In genomic region chr7:110557-111232, GRCh38 we compare ENCODE assay signal across 15 cellular contexts.
DNase-seq lines count a peak whose midpoint lies in the region; TF ChIP-seq lines count a peak whose summit lies in the region.
"Had no signal": no experiment of that assay in that cellular context is flagged by ENCODE, and none has a peak within 500 bp of the region (broad histone marks: within the 10 kb centered on the region; RNA-seq: fewer than 3 reads in every experiment).

No MANE protein-coding gene starts in this region.

- H3K36me3 Mint-ChIP-seq in dendritic cell treated with granulocyte-macrophage colony-stimulating factor and Interleukin-4, amounts not matched to agents 40 ng/mL and 50 ng/mL, for 4 days (ENCODE audit: low read depth): no peaks in the 10 kb centered on the region

- TF ChIP-seq CTCF in esophagus muscularis mucosa (IDR thresholded peaks at IDR 0.05): no peak

- no peak overlapping the region for H3K4me3 Mint-ChIP-seq in dendritic cell treated with granulocyte-macrophage colony-stimulating factor and Interleukin-4, amounts not matched to agents 40 ng/mL and 50 ng/mL, for 4 days
- H3K4me3 Mint-ChIP-seq: CD4-positive, alpha-beta memory T cell had no signal

- DNase-seq in esophagus muscularis mucosa (ENCODE audit: extremely low spot score) (peak; percentile 53), neuronal stem cell (ENCODE audit: low spot score) (no peak), NCI-H2171 treated with DMSO at 0.1 percent for 48 hours (lab: John Stamatoyannopoulos, UW) (no peak), NCI-H69 (lab: John Stamatoyannopoulos, UW) (no peak)
- no peak for DNase-seq in effector CD4-positive, alpha-beta T cell
- DNase-seq: BE2C; CD4-positive, alpha-beta memory T cell; DMS153; DMS79 treated with DMSO at 0.1 percent for 48 hours; EL; GOT3 had no signal

- H3K4me3 ChIP-seq in esophagus muscularis mucosa (no peak overlapping the region), neuronal stem cell (ENCODE audit: low read length in 2 of 2) (no peak overlapping the region)
- H3K4me3 ChIP-seq: A549, HAP-1 had no signal

- no peak overlapping the region for H4K91ac ChIP-seq in neuronal stem cell (ENCODE audit: low read depth, low read length, poor library complexity)

- H2BK120ac ChIP-seq in neuronal stem cell (ENCODE audit: low read depth, low read length): peak overlapping the region; percentile 34

- H2BK15ac ChIP-seq in neuronal stem cell (ENCODE audit: low read length): peak overlapping the region; percentile 83

- intact Hi-C loops in dendritic cell treated with granulocyte-macrophage colony-stimulating factor and Interleukin-4, amounts not matched to agents 40 ng/mL and 50 ng/mL, for 4 days (cut with micrococcal nuclease): no loop called here
- intact Hi-C loops in esophagus muscularis mucosa (cut with DNase I): no loop called here

- H2BK12ac ChIP-seq in neuronal stem cell (ENCODE audit: low read length): no peak overlapping the region

- H2BK5ac ChIP-seq in neuronal stem cell (ENCODE audit: low read length): no peak overlapping the region

- 85% methylated on average over 6 of the region's 11 CpGs for WGBS in esophagus muscularis mucosa
- WGBS in neuronal stem cell (ENCODE audit: extremely low coverage in 2 of 2, insufficient read length in 2 of 2, insufficient replicate concordance in 1 of 2), 2 donors: no CpG with 5 or more reads among the region's 11 CpGs

- H2AK5ac ChIP-seq in neuronal stem cell (ENCODE audit: low read depth, low read length): no peak overlapping the region

- peaks cover 55% of the 10 kb centered on the region for H3K4me1 Mint-ChIP-seq in dendritic cell treated with granulocyte-macrophage colony-stimulating factor and Interleukin-4, amounts not matched to agents 40 ng/mL and 50 ng/mL, for 4 days (ENCODE audit: low read depth)
- H3K4me1 Mint-ChIP-seq: CD4-positive, alpha-beta memory T cell had no signal

- H3K27me3 ChIP-seq in esophagus muscularis mucosa (no peaks in the 10 kb centered on the region), neuronal stem cell (ENCODE audit: control insufficient read depth in 3 of 3, insufficient read depth in 3 of 3, low read depth in 1 of 3, low read length in 3 of 3) (peaks cover 0 to 4% (median 0%) of the 10 kb centered on the region in 3 experiments)
- H3K27me3 ChIP-seq: BE2C had no signal

- peaks cover 5 to 8% (median 7%) of the 10 kb centered on the region in 4 donors for H3K4me1 ChIP-seq in esophagus muscularis mucosa
- H3K4me1 ChIP-seq in neuronal stem cell (ENCODE audit: control insufficient read depth in 2 of 2, insufficient read depth in 1 of 2, low read depth in 1 of 2, low read length in 2 of 2): peaks cover 0 to 11% of the 10 kb centered on the region in 2 donors
- H3K4me1 ChIP-seq: A549, BE2C, HAP-1 had no signal

- peak overlapping the region; percentile 14 for H3K27ac Mint-ChIP-seq in dendritic cell treated with granulocyte-macrophage colony-stimulating factor and Interleukin-4, amounts not matched to agents 40 ng/mL and 50 ng/mL, for 4 days
- H3K27ac Mint-ChIP-seq: CD4-positive, alpha-beta memory T cell had no signal

- H3K79me1 ChIP-seq in neuronal stem cell (ENCODE audit: low read depth, low read length): peaks cover 3% of the 10 kb centered on the region

- peaks cover 6% of the 10 kb centered on the region for H3K9me3 Mint-ChIP-seq in dendritic cell treated with granulocyte-macrophage colony-stimulating factor and Interleukin-4, amounts not matched to agents 40 ng/mL and 50 ng/mL, for 4 days

- no peak overlapping the region for H3K4ac ChIP-seq in neuronal stem cell (ENCODE audit: low read length)

- H3K9me3 ChIP-seq in esophagus muscularis mucosa: no peaks in the 10 kb centered on the region
- H3K9me3 ChIP-seq in neuronal stem cell (replicated peaks in 1 of 2; ENCODE audit: control insufficient read depth in 2 of 2, insufficient read depth in 1 of 2, low read depth in 1 of 2, low read length in 2 of 2): peaks cover 7 to 12% of the 10 kb centered on the region in 2 donors
- H3K9me3 ChIP-seq: BE2C had no signal

- H3K4me2 ChIP-seq in neuronal stem cell (ENCODE audit: insufficient read depth, low read length, poor library complexity, severe bottlenecking): no peak overlapping the region
- H3K4me2 ChIP-seq: A549 had no signal

- TF ChIP-seq EP300 in esophagus muscularis mucosa (IDR thresholded peaks at IDR 0.05): no peak

- no peak overlapping the region for H4K8ac ChIP-seq in neuronal stem cell (ENCODE audit: low read depth, low read length)

- no peaks in the 10 kb centered on the region for H3K36me3 ChIP-seq in esophagus muscularis mucosa
- H3K36me3 ChIP-seq in neuronal stem cell (replicated peaks in 1 of 2; ENCODE audit: control insufficient read depth in 2 of 2, insufficient read depth in 2 of 2, low read length in 2 of 2): no peaks in the 10 kb centered on the region
- H3K36me3 ChIP-seq: BE2C, HAP-1 had no signal

- H3K9ac ChIP-seq in neuronal stem cell (ENCODE audit: low read depth, low read length, poor library complexity): no peak overlapping the region

- no peak overlapping the region for H2AFZ ChIP-seq in neuronal stem cell (ENCODE audit: low read length)

- H3K14ac ChIP-seq in neuronal stem cell (ENCODE audit: low read length): no peak overlapping the region

- H3K18ac ChIP-seq in neuronal stem cell (ENCODE audit: low read length): peak overlapping the region; percentile 21

- H3K23ac ChIP-seq in neuronal stem cell (ENCODE audit: low read depth, low read length, poor library complexity): no peak overlapping the region

- peaks cover 4% of the 10 kb centered on the region for H3K27me3 Mint-ChIP-seq in dendritic cell treated with granulocyte-macrophage colony-stimulating factor and Interleukin-4, amounts not matched to agents 40 ng/mL and 50 ng/mL, for 4 days

- TF ChIP-seq POLR2A in esophagus muscularis mucosa (IDR thresholded peaks at IDR 0.05; ENCODE audit: low read depth): no peak

- no peak overlapping the region for H3K27ac ChIP-seq in esophagus muscularis mucosa (replicated peaks in 1 of 4)
- H3K27ac ChIP-seq in neuronal stem cell (replicated peaks; ENCODE audit: low read length): no peak overlapping the region
- H3K27ac ChIP-seq: A549, C4-2B had no signal
